In the genomic region with DNA sequence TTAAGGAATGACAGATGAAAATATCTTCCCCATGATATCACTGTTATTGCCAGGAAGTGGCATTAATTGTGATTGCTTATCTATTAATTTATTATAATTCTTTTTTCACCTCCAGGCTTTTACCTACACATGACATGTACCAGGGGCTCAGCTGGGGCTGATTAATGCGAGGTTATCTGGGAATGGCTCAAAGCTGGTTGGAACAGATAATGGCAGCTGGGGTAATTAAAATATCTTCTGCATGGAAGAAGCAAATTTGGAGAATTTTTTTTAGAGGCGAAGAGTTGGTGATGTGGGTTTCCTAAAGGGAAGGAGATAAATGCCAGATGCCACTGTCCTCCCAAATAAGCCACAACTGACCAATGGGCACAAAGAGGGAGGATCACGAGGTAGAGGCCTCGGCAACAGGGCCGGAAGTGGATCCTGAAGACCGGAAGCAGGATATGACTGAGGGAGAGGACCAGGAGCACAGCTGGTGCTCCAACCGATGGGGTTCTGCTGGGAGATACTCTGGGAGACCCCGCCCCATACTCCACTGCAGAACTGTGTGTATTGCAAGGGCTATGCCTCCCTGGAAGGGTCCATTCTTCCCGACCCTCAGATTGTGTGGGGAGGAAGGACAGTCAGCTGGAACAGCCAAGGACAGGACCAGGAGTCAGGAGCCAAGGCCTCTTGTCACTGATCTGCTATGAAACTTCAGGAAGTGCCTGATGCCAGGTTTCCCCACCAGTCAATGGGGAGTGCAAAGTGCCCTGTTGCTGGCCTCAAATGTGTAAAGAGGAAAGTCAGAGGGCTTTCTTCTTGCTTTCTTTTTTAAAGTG, we compare ENCODE assay signal across 2 cellular contexts.
TF ChIP-seq lines count a peak whose summit lies in the region.

No MANE protein-coding gene starts in this region.

TF ChIP-seq in HepG2, 621 proteins besides CTCF, POLR2A, EP300 and RAD21:
- TF ChIP-seq GABPA (IDR thresholded peaks at IDR 0.05; ENCODE audit: low read depth, low read length) (0 out of 2 replicates have a peak, but pooled peaks have one; percentile 20), GABPA (CRISPR knock-in tag; IDR thresholded peaks at IDR 0.05; ENCODE audit: low read depth) (no peak), ARID2 (CRISPR knock-in tag; IDR thresholded peaks at IDR 0.05; ENCODE audit: borderline replicate concordance) (no peak), ZSCAN21 (CRISPR knock-in tag; IDR thresholded peaks at IDR 0.05; ENCODE audit: borderline replicate concordance) (no peak)

TF ChIP-seq in SK-N-SH, 30 proteins besides CTCF, POLR2A, EP300 and RAD21:
- TF ChIP-seq RFX5 (IDR thresholded peaks at IDR 0.05; ENCODE audit: low read length) = 0 out of 2 replicates have a peak, but pooled peaks have one; percentile 47
- no peak for TF ChIP-seq IRF3 (IDR thresholded peaks at IDR 0.05; ENCODE audit: low read depth, low read length)
- TF ChIP-seq TCF12 (IDR thresholded peaks at IDR 0.05) = peak; percentile 36; the same call in 1 of the 2 replicates
- TF ChIP-seq TAF1 (IDR thresholded peaks at IDR 0.05; ENCODE audit: borderline replicate concordance, low read depth, low read length) = no peak
- no peak for TF ChIP-seq YY1 (IDR thresholded peaks at IDR 0.05; ENCODE audit: low read depth)
- no peak for TF ChIP-seq SMC3 (IDR thresholded peaks at IDR 0.05; ENCODE audit: low read depth, low read length)
- TF ChIP-seq NRF1 (IDR thresholded peaks at IDR 0.05; ENCODE audit: low read depth, low read length) = no peak
- no peak for TF ChIP-seq JUND (IDR thresholded peaks at IDR 0.05)
- TF ChIP-seq ELF1 (IDR thresholded peaks at IDR 0.05) = no peak
- no peak for TF ChIP-seq NFIC (IDR thresholded peaks at IDR 0.05; ENCODE audit: borderline replicate concordance)
- TF ChIP-seq TEAD4 (IDR thresholded peaks at IDR 0.05; ENCODE audit: borderline replicate concordance, insufficient read depth) = 0 out of 2 replicates have a peak, but pooled peaks have one; percentile 11
- 0 out of 2 replicates have a peak, but pooled peaks have one; percentile 23 for TF ChIP-seq GABPA (IDR thresholded peaks at IDR 0.05; ENCODE audit: low read depth)
- TF ChIP-seq, protein P1, sequence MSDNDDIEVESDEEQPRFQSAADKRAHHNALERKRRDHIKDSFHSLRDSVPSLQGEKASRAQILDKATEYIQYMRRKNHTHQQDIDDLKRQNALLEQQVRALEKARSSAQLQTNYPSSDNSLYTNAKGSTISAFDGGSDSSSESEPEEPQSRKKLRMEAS (IDR thresholded peaks at IDR 0.05; ENCODE audit: low read depth) = no peak
- TF ChIP-seq, protein P2, sequence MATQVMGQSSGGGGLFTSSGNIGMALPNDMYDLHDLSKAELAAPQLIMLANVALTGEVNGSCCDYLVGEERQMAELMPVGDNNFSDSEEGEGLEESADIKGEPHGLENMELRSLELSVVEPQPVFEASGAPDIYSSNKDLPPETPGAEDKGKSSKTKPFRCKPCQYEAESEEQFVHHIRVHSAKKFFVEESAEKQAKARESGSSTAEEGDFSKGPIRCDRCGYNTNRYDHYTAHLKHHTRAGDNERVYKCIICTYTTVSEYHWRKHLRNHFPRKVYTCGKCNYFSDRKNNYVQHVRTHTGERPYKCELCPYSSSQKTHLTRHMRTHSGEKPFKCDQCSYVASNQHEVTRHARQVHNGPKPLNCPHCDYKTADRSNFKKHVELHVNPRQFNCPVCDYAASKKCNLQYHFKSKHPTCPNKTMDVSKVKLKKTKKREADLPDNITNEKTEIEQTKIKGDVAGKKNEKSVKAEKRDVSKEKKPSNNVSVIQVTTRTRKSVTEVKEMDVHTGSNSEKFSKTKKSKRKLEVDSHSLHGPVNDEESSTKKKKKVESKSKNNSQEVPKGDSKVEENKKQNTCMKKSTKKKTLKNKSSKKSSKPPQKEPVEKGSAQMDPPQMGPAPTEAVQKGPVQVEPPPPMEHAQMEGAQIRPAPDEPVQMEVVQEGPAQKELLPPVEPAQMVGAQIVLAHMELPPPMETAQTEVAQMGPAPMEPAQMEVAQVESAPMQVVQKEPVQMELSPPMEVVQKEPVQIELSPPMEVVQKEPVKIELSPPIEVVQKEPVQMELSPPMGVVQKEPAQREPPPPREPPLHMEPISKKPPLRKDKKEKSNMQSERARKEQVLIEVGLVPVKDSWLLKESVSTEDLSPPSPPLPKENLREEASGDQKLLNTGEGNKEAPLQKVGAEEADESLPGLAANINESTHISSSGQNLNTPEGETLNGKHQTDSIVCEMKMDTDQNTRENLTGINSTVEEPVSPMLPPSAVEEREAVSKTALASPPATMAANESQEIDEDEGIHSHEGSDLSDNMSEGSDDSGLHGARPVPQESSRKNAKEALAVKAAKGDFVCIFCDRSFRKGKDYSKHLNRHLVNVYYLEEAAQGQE (IDR thresholded peaks at IDR 0.05; ENCODE audit: low read depth, low read length) = no peak
- TF ChIP-seq GATA2 (CRISPR knock-in tag; IDR thresholded peaks at IDR 0.05) = peak; percentile 79
- no peak for TF ChIP-seq USF2 (IDR thresholded peaks at IDR 0.05; ENCODE audit: borderline replicate concordance, low read depth, low read length)
- TF ChIP-seq POLR2AphosphoS5 (IDR thresholded peaks at IDR 0.05; ENCODE audit: low read depth, low read length) = no peak
- no peak for TF ChIP-seq MEF2A (IDR thresholded peaks at IDR 0.05; ENCODE audit: borderline replicate concordance, low read depth)
- peak; percentile 98 for TF ChIP-seq RCOR1 (IDR thresholded peaks at IDR 0.05; ENCODE audit: low read length)
- TF ChIP-seq CHD2 (IDR thresholded peaks at IDR 0.05; ENCODE audit: low read length, partially characterized antibody) = peak; percentile 73
- no peak for TF ChIP-seq SIN3A (IDR thresholded peaks at IDR 0.05; ENCODE audit: borderline replicate concordance, low read depth, low read length)
- no peak for TF ChIP-seq FOXM1 (IDR thresholded peaks at IDR 0.05; ENCODE audit: low read depth)
